12 cellular contexts compared by ENCODE assay signal in the genomic region with DNA sequence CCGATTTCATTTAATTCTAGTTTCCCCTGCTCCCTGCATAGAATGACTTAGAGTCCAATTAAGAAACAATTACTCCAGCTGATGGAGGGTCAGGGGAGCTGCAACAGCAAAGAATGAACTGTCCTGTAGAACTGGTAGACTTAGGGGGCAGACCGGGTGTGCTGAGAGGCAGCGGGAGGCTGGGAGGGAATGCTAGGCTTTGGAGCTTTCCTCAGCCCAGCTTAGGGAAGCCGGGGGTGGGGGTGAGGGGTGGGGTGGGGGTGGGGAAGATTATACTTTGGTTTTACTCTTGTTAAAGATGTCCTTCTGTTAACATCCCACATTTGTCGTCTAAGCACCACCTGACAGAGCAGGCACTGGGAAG.
DNase-seq lines count a peak whose midpoint lies in the region; ATAC-seq and TF ChIP-seq lines count a peak whose summit lies in the region.
"Had no signal": no experiment of that assay in that cellular context is flagged by ENCODE, and none has a peak within 500 bp of the region (broad histone marks: within the 10 kb centered on the region; RNA-seq: fewer than 3 reads in every experiment).

No MANE protein-coding gene starts in this region.

- CTCF ChIA-PET in MCF 10A (lab: Yijun Ruan, JAX) = interaction anchor here (0.6 to 5.5 kb wide), 16 partner anchors 13 to 1289 kb away, joined by 3 to 26 read pairs (median 6); no protein-coding TSS in a partner anchor
- CTCF ChIA-PET in WTC11 (lab: Charles Lee) = interaction anchor here (0.6 to 4.5 kb wide), 21 partner anchors 12 to 610 kb away, joined by 3 to 73 read pairs (median 5); partner anchors contain the start of gene ASIC2

- peaks cover 5 to 7% of the 10 kb centered on the region in 2 donors for H3K9me3 ChIP-seq in breast epithelium
- no peaks in the 10 kb centered on the region for H3K9me3 ChIP-seq in iPS-18a (ENCODE audit: control insufficient read depth, low read depth, low read length)

- POLR2A ChIA-PET in MCF 10A (lab: Yijun Ruan, JAX) (no interaction called here), WTC11 (lab: Charles Lee) (no interaction called here)

- no peak for DNase-seq in MCF 10A (ENCODE audit: unreplicated experiment)
- no peak for DNase-seq in breast epithelium (ENCODE audit: low spot score in 2 of 2)
- DNase-seq in WTC11 (ENCODE audit: low spot score) = peak; percentile 53
- DNase-seq in stimulated activated naive CD8-positive, alpha-beta T cell treated with anti-CD3 and anti-CD28 coated beads, Interleukin-15, amount 100 ng/mL, for 72 hours = no peak
- no peak for DNase-seq in COLO668 (lab: John Stamatoyannopoulos, UW; ENCODE audit: unreplicated experiment)
- DNase-seq in NCI-H1105 treated with DMSO at 0.1 percent for 48 hours (lab: John Stamatoyannopoulos, UW) = no peak

- no peak for TF ChIP-seq POLR2A in breast epithelium (IDR thresholded peaks at IDR 0.05)

- intact Hi-C loops in MCF 10A (cut with micrococcal nuclease) = loop anchor here (1.0 to 10.0 kb wide), 6 partner anchors 77 to 1497 kb away; partner anchors contain the start of gene MYO1D
- intact Hi-C loops in breast epithelium (cut with DNase I; ENCODE audit: low total_unique reads) = no loop called here

- H3K27me3 Mint-ChIP-seq in MCF 10A (ENCODE audit: insufficient read depth, unreplicated experiment) (no peaks in the 10 kb centered on the region), WTC11 (ENCODE audit: low read depth) (peaks cover 93% of the 10 kb centered on the region)
- peaks cover 70% of the 10 kb centered on the region for H3K27me3 Mint-ChIP-seq in stimulated activated naive CD8-positive, alpha-beta T cell treated with anti-CD3 and anti-CD28 coated beads, Interleukin-15, amount 100 ng/mL, for 72 hours

- H3K4me3 Mint-ChIP-seq in MCF 10A (ENCODE audit: unreplicated experiment) (peak overlapping the region; percentile 47), WTC11 (peak overlapping the region; percentile 68)
- H3K4me3 Mint-ChIP-seq in stimulated activated naive CD8-positive, alpha-beta T cell treated with anti-CD3 and anti-CD28 coated beads, Interleukin-15, amount 100 ng/mL, for 72 hours = peak overlapping the region; percentile 5 to 24
- H3K4me3 Mint-ChIP-seq: stimulated activated memory B cell treated with anti-CD40 and anti-IgM and Interleukin-4, amounts not matched to agents 10 μg/mL and 1 μg/mL and 100 μg/mL, for 72 hours had no signal

- no peak overlapping the region for H3K9ac ChIP-seq in iPS-18a (ENCODE audit: low read length)
- H3K9ac ChIP-seq: parathyroid adenoma had no signal

- no TSS peak for BruUV-seq in MCF 10A (replicated peaks; lab: Mats Ljungman, UMichigan)

- H3K4me1 ChIP-seq in breast epithelium (no peaks in the 10 kb centered on the region), iPS-18a (ENCODE audit: control insufficient read depth, low read depth, low read length) (peaks cover 17% of the 10 kb centered on the region)
- H3K4me1 ChIP-seq: foreskin keratinocyte, parathyroid adenoma had no signal

- H3K36me3 ChIP-seq in breast epithelium = no peaks in the 10 kb centered on the region
- no peaks in the 10 kb centered on the region for H3K36me3 ChIP-seq in iPS-18a (ENCODE audit: control insufficient read depth, low read depth, low read length)

- no peaks in the 10 kb centered on the region for H3K4me1 Mint-ChIP-seq in MCF 10A (ENCODE audit: insufficient read depth, unreplicated experiment)
- peaks cover 38% of the 10 kb centered on the region for H3K4me1 Mint-ChIP-seq in WTC11
- no peaks in the 10 kb centered on the region for H3K4me1 Mint-ChIP-seq in stimulated activated naive CD8-positive, alpha-beta T cell treated with anti-CD3 and anti-CD28 coated beads, Interleukin-15, amount 100 ng/mL, for 72 hours
- H3K4me1 Mint-ChIP-seq: stimulated activated memory B cell treated with anti-CD40 and anti-IgM and Interleukin-4, amounts not matched to agents 10 μg/mL and 1 μg/mL and 100 μg/mL, for 72 hours had no signal

- H3K4me3 ChIP-seq in breast epithelium (no peak overlapping the region), iPS-18a (ENCODE audit: low read length) (peak overlapping the region; percentile 53)

- H3K27me3 ChIP-seq in breast epithelium (peaks cover 0 to 23% of the 10 kb centered on the region in 2 donors), iPS-18a (ENCODE audit: control insufficient read depth, insufficient read depth, low read length) (peaks cover 24% of the 10 kb centered on the region)

- TF ChIP-seq CTCF in MCF 10A (IDR thresholded peaks at IDR 0.05; ENCODE audit: unreplicated experiment) (no peak), breast epithelium (IDR thresholded peaks at IDR 0.05) (no peak), WTC11 (IDR thresholded peaks at IDR 0.05) (no peak)

- ATAC-seq in WTC11 = peak; percentile 5; the same call in 1 of the 2 replicates
- ATAC-seq in stimulated activated naive CD8-positive, alpha-beta T cell treated with anti-CD3 and anti-CD28 coated beads, Interleukin-15, amount 100 ng/mL, for 72 hours = no peak
- no peak for ATAC-seq in HG02763 (IDR thresholded peaks at IDR 0.05; ENCODE audit: unreplicated experiment)
- ATAC-seq: stimulated activated memory B cell treated with anti-CD40 and anti-IgM and Interleukin-4, amounts not matched to agents 10 μg/mL and 1 μg/mL and 100 μg/mL, for 72 hours had no signal

- H3K27ac ChIP-seq in breast epithelium (no peak overlapping the region), iPS-18a (ENCODE audit: low read length) (no peak overlapping the region)
- H3K27ac ChIP-seq: foreskin keratinocyte, parathyroid adenoma had no signal

- H3K27ac Mint-ChIP-seq in MCF 10A (ENCODE audit: low read depth, unreplicated experiment) (no peak overlapping the region), WTC11 (peak overlapping the region; percentile 85)
- H3K27ac Mint-ChIP-seq in stimulated activated naive CD8-positive, alpha-beta T cell treated with anti-CD3 and anti-CD28 coated beads, Interleukin-15, amount 100 ng/mL, for 72 hours = no peak overlapping the region
- H3K27ac Mint-ChIP-seq: activated naive CD4-positive, alpha-beta T cell treated with anti-CD3 and anti-CD28 coated beads, Interleukin-2, amount 50 U/mL, for 72 hours; stimulated activated memory B cell treated with anti-CD40 and anti-IgM and Interleukin-4, amounts not matched to agents 10 μg/mL and 1 μg/mL and 100 μg/mL, for 72 hours had no signal

- H3K9me3 Mint-ChIP-seq in MCF 10A (ENCODE audit: unreplicated experiment) (peaks cover 6% of the 10 kb centered on the region), WTC11 (peaks cover 19% of the 10 kb centered on the region)
- H3K9me3 Mint-ChIP-seq in stimulated activated naive CD8-positive, alpha-beta T cell treated with anti-CD3 and anti-CD28 coated beads, Interleukin-15, amount 100 ng/mL, for 72 hours = peaks cover 0 to 9% of the 10 kb centered on the region in 2 donors

- H3K36me3 Mint-ChIP-seq in MCF 10A (ENCODE audit: insufficient read depth, unreplicated experiment) (peaks cover 7% of the 10 kb centered on the region), WTC11 (peaks cover 8% of the 10 kb centered on the region)
- H3K36me3 Mint-ChIP-seq: stimulated activated memory B cell treated with anti-CD40 and anti-IgM and Interleukin-4, amounts not matched to agents 10 μg/mL and 1 μg/mL and 100 μg/mL, for 72 hours had no signal

TF ChIP-seq in WTC11, 78 proteins besides CTCF, POLR2A, EP300 and RAD21 (continues in another document):
- TF ChIP-seq ZNF121 (CRISPR knock-in tag; IDR thresholded peaks at IDR 0.05) (no peak), NFE2L1 (CRISPR knock-in tag; IDR thresholded peaks at IDR 0.05) (no peak), TEAD4 (CRISPR knock-in tag; IDR thresholded peaks at IDR 0.05) (no peak), SMAD4 (CRISPR knock-in tag; IDR thresholded peaks at IDR 0.05) (no peak), ZNF532 (CRISPR knock-in tag; IDR thresholded peaks at IDR 0.05; ENCODE audit: borderline replicate concordance) (no peak), ATF1 (CRISPR knock-in tag; IDR thresholded peaks at IDR 0.05) (no peak), SMAD3 (CRISPR knock-in tag; IDR thresholded peaks at IDR 0.05; ENCODE audit: borderline replicate concordance) (no peak)

Comparison
In these comparisons a context has a peak if more than half of its experiments do, and no peak if none do; other contexts are left out.
1. H3K4me3 Mint-ChIP-seq: peak in every context shown above with its lines; median percentile 68 in WTC11; 47 in MCF 10A; 14 in stimulated activated naive CD8-positive, alpha-beta T cell treated with anti-CD3 and anti-CD28 coated beads, Interleukin-15, amount 100 ng/mL, for 72 hours.